15 cellular contexts compared by ENCODE assay signal in the genomic region with DNA sequence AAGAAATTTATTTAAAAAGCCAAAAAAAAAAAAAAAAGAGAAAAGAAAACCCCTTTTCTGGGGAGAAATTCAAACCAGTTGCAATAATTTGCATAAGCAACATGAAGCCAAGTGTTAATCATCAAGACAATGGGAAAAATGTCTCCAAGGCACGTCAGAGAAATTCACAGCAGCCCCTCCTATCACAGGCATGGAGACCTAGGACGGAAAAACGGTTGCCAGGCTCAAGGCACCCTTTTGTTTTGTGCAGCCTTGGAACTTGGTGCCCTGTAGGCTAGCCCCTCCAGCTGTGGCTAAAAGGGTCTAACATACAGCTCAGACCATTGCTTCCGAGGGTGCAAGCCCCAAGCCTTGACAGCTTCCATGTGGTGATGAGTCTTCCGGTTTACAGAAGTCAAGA.
DNase-seq lines count a peak whose midpoint lies in the region; ATAC-seq and TF ChIP-seq lines count a peak whose summit lies in the region.
"Had no signal": no experiment of that assay in that cellular context is flagged by ENCODE, and none has a peak within 500 bp of the region (broad histone marks: within the 10 kb centered on the region; RNA-seq: fewer than 3 reads in every experiment).

No MANE protein-coding gene starts in this region.

- no peak for TF ChIP-seq CTCF in endodermal cell (conservative IDR thresholded peaks at IDR 0.05)

- H3K4me3 Mint-ChIP-seq in endodermal cell, result no peak overlapping the region
- H3K4me3 Mint-ChIP-seq: CD4-positive, alpha-beta memory T cell had no signal

- H3K27ac ChIP-seq in HUES48 (ENCODE audit: low read depth, low read length), result peak overlapping the region; percentile 31
- no peak overlapping the region for H3K27ac ChIP-seq in endodermal cell (ENCODE audit: low read depth, low read length)
- no peak overlapping the region for H3K27ac ChIP-seq in neuronal stem cell (replicated peaks; ENCODE audit: low read length)
- H3K27ac ChIP-seq: GM23248 had no signal

- H3K27me3 ChIP-seq in HUES48 (ENCODE audit: control insufficient read depth, insufficient read depth, low read length) (no peaks in the 10 kb centered on the region), endodermal cell (ENCODE audit: control insufficient read depth, insufficient read depth, low read length, poor library complexity, severe bottlenecking) (no peaks in the 10 kb centered on the region), neuronal stem cell (ENCODE audit: control insufficient read depth in 3 of 3, insufficient read depth in 3 of 3, low read depth in 1 of 3, low read length in 3 of 3) (no peaks in the 10 kb centered on the region)

- no peak overlapping the region for H3K27ac Mint-ChIP-seq in endodermal cell
- H3K27ac Mint-ChIP-seq: CD4-positive, alpha-beta memory T cell had no signal

- H3K27me3 Mint-ChIP-seq in endodermal cell (ENCODE audit: insufficient read depth), result no peaks in the 10 kb centered on the region
- H3K27me3 Mint-ChIP-seq: CD4-positive, alpha-beta memory T cell had no signal

- 85% methylated on average over 5 of the region's 5 CpGs; no CpG with 5 or more reads in 1 of the 2 experiments for WGBS in endodermal cell (ENCODE audit: insufficient coverage in 1 of 2, insufficient read length in 1 of 2), 2 experiments
- WGBS in neuronal stem cell (ENCODE audit: extremely low coverage in 2 of 2, insufficient read length in 2 of 2, insufficient replicate concordance in 1 of 2), 2 donors, result no CpG with 5 or more reads among the region's 5 CpGs

- no peak overlapping the region for H3K4me2 ChIP-seq in neuronal stem cell (ENCODE audit: insufficient read depth, low read length, poor library complexity, severe bottlenecking)

- H2BK12ac ChIP-seq in neuronal stem cell (ENCODE audit: low read length), result no peak overlapping the region

- no peak overlapping the region for H2AK5ac ChIP-seq in neuronal stem cell (ENCODE audit: low read depth, low read length)

- no peaks in the 10 kb centered on the region for H3K36me3 Mint-ChIP-seq in endodermal cell (ENCODE audit: low read depth)
- H3K36me3 Mint-ChIP-seq: CD4-positive, alpha-beta memory T cell had no signal

- H3K4me1 ChIP-seq in HUES48 (ENCODE audit: control insufficient read depth, insufficient read depth, low read length), result no peaks in the 10 kb centered on the region
- H3K4me1 ChIP-seq in endodermal cell (ENCODE audit: control insufficient read depth, insufficient read depth, low read length), result no peaks in the 10 kb centered on the region
- H3K4me1 ChIP-seq in neuronal stem cell (ENCODE audit: control insufficient read depth in 2 of 2, insufficient read depth in 1 of 2, low read depth in 1 of 2, low read length in 2 of 2), result no peaks in the 10 kb centered on the region

- no peak overlapping the region for H3K4ac ChIP-seq in neuronal stem cell (ENCODE audit: low read length)

- peak; percentile 50 for DNase-seq in endodermal cell
- DNase-seq in neuronal stem cell (ENCODE audit: low spot score), result no peak
- DNase-seq in activated CD4-positive, CD25-positive, alpha-beta regulatory T cell treated with anti-CD3 and anti-CD28 coated beads, Interleukin-2, amount 50 U/mL, for 72 hours, result no peak
- DNase-seq: C1 segment of cervical spinal cord; Calu3; CD4-positive, alpha-beta memory T cell; COR-L47; DMS53; DMS79 treated with DMSO at 0.1 percent for 48 hours; GF-D8; GM23248; HCEC 1CT had no signal

- H3K18ac ChIP-seq in neuronal stem cell (ENCODE audit: low read length), result no peak overlapping the region

- no peak overlapping the region for H2BK5ac ChIP-seq in neuronal stem cell (ENCODE audit: low read length)

- H3K4me3 ChIP-seq in HUES48 (ENCODE audit: low read depth, low read length), result no peak overlapping the region
- no peak overlapping the region for H3K4me3 ChIP-seq in endodermal cell (ENCODE audit: low read length)
- H3K4me3 ChIP-seq in neuronal stem cell (ENCODE audit: low read length in 2 of 2), result no peak overlapping the region
- H3K4me3 ChIP-seq: GM23248 had no signal

- H4K8ac ChIP-seq in neuronal stem cell (ENCODE audit: low read depth, low read length), result no peak overlapping the region

- no peaks in the 10 kb centered on the region for H3K36me3 ChIP-seq in HUES48 (ENCODE audit: control insufficient read depth, insufficient read depth, low read length)
- no peaks in the 10 kb centered on the region for H3K36me3 ChIP-seq in endodermal cell (ENCODE audit: control insufficient read depth, insufficient read depth, low read length)
- no peaks in the 10 kb centered on the region for H3K36me3 ChIP-seq in neuronal stem cell (replicated peaks in 1 of 2; ENCODE audit: control insufficient read depth in 2 of 2, insufficient read depth in 2 of 2, low read length in 2 of 2)

- peaks cover 9% of the 10 kb centered on the region for H3K9me3 Mint-ChIP-seq in endodermal cell

- H3K23ac ChIP-seq in neuronal stem cell (ENCODE audit: low read depth, low read length, poor library complexity), result no peak overlapping the region

- no peak overlapping the region for H3K9ac ChIP-seq in HUES48 (ENCODE audit: low read depth, low read length)
- H3K9ac ChIP-seq in endodermal cell (ENCODE audit: extremely low read depth, low read length, poor library complexity, severe bottlenecking), result no peak overlapping the region
- no peak overlapping the region for H3K9ac ChIP-seq in neuronal stem cell (ENCODE audit: low read depth, low read length, poor library complexity)
- H3K9ac ChIP-seq: GM23248 had no signal

- ATAC-seq in HG02571 (IDR thresholded peaks at IDR 0.05; ENCODE audit: unreplicated experiment) (no peak), GM21737 (IDR thresholded peaks at IDR 0.05; ENCODE audit: unreplicated experiment) (no peak)

- H3K79me1 ChIP-seq in neuronal stem cell (ENCODE audit: low read depth, low read length), result no peaks in the 10 kb centered on the region

- H2BK15ac ChIP-seq in neuronal stem cell (ENCODE audit: low read length), result no peak overlapping the region

- no peak overlapping the region for H4K91ac ChIP-seq in neuronal stem cell (ENCODE audit: low read depth, low read length, poor library complexity)

- H2AFZ ChIP-seq in neuronal stem cell (ENCODE audit: low read length), result peak overlapping the region; percentile 32
- H2AFZ ChIP-seq: GM23248 had no signal

- H3K4me1 Mint-ChIP-seq in endodermal cell, result no peaks in the 10 kb centered on the region
- H3K4me1 Mint-ChIP-seq: CD4-positive, alpha-beta memory T cell had no signal

- no peaks in the 10 kb centered on the region for H3K9me3 ChIP-seq in HUES48 (ENCODE audit: control insufficient read depth, insufficient read depth, low read length)
- H3K9me3 ChIP-seq in endodermal cell (ENCODE audit: control insufficient read depth, low read length), result peaks cover 4% of the 10 kb centered on the region
- H3K9me3 ChIP-seq in neuronal stem cell (replicated peaks in 1 of 2; ENCODE audit: control insufficient read depth in 2 of 2, insufficient read depth in 1 of 2, low read depth in 1 of 2, low read length in 2 of 2), result peaks cover 0 to 2% of the 10 kb centered on the region in 2 donors

- no peak overlapping the region for H2BK120ac ChIP-seq in neuronal stem cell (ENCODE audit: low read depth, low read length)

- no peak overlapping the region for H3K14ac ChIP-seq in neuronal stem cell (ENCODE audit: low read length)
